Comparison of ENCODE assay signal across 1 cellular context in genomic region chr10:124064676-124065075, GRCh38.
TF ChIP-seq lines count a peak whose summit lies in the region.

No MANE protein-coding gene starts in this region.

TF ChIP-seq in GM23338, 12 proteins besides CTCF, POLR2A, EP300 and RAD21 (continued from another document):
- TF ChIP-seq ZNF462 (CRISPR knock-in tag; IDR thresholded peaks at IDR 0.05) (no peak), ETS1 (IDR thresholded peaks at IDR 0.05) (no peak), POLR2AphosphoS5 (IDR thresholded peaks at IDR 0.05; ENCODE audit: low read depth) (no peak)
